In the genomic region with DNA sequence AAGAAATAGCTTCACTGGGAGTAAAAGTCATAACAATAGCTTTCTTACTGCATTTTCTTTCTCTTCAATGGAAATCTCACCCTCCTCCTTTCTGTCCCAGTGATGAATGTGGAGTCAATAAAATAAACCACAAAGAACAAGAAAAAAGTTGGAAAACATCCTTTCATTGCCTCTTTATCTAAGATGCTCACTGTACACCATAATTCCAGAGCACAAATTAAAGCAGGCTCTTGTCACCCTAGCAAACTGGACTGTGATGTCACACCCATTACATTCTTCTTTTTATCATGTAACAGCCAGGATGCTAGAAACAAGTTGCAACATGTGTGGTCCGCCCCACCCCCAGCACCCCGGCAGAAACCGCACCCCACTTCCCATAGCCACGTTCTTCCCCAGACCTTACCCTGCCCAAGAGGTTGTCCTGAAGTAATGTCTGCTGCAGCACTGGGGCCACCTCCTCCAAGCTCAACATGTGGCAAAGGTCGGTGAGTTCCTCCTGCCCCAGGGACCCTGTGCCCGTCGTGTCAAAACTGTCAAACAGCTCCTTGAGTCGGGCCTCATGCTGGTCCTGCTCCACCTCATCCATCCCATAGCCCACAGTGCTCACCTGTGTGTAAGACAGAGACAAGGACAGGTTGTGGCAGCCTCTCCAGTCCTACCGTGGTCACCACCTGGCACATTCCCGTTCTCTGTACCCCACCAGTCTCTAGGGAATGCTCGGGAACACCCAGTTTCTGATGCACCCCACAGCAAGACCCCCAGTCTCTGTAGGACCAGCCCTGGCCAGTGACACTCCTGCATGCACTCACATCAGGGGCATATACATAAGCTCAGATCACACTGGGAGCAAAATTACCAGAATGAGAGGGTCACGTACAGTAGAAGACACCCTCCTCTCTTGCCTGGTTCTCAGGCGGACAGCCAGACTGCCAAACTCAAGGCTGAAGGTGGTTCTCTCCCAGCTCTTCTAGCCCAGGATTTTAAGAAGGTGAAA, we compare ENCODE assay signal across 8 cellular contexts. TPM values are rescaled to one million over a fixed set of nuclear protein-coding genes. Genes with fewer than 3 reads are reported as not detected.
A peak's percentile ranks its signal among the peaks of the same experiment; 100 is the strongest.
DNase-seq lines count a peak whose midpoint lies in the region; ATAC-seq, FAIRE-seq and TF ChIP-seq lines count a peak whose summit lies in the region.

No MANE protein-coding gene starts in this region.

- no peak for TF ChIP-seq POLR2A in right lobe of liver (IDR thresholded peaks at IDR 0.05)
- no peak for TF ChIP-seq POLR2A in HepG2 (IDR thresholded peaks at IDR 0.05; ENCODE audit: insufficient read depth in 1 of 2, low read depth in 2 of 2, low read length in 2 of 2)

- in situ Hi-C loops in HepG2 (cut with HindIII; ENCODE audit: extremely low pct_ligation_motif_present, low pct_unique_long_range_greater_than_20kb) = no loop called here

- peak overlapping the region; percentile 77 for H3K4me3 Mint-ChIP-seq in activated CD4-positive, alpha-beta T cell treated with anti-CD3 and anti-CD28 coated beads, Interleukin-2, amount 10 ng/mL, durations not matched to agents 24 days and 14 days

- peaks cover 65% of the 10 kb centered on the region for H3K4me1 Mint-ChIP-seq in activated CD4-positive, alpha-beta T cell treated with anti-CD3 and anti-CD28 coated beads, Interleukin-2, amount 10 ng/mL, durations not matched to agents 24 days and 14 days

- H3K27me3 ChIP-seq in right lobe of liver (no peaks in the 10 kb centered on the region), HepG2 (ENCODE audit: control insufficient read depth in 1 of 2, insufficient read depth in 2 of 2, low read length in 2 of 2) (no peaks in the 10 kb centered on the region), upper lobe of right lung (no peaks in the 10 kb centered on the region)

- H4K20me1 ChIP-seq in HepG2 (ENCODE audit: insufficient read depth, low read length) = no peaks in the 10 kb centered on the region

- H3K27ac ChIP-seq in right lobe of liver (peak overlapping the region in 1 of 3 donors; percentile 3), HepG2 (ENCODE audit: extremely low read length, insufficient read depth, low read length) (no peak overlapping the region), upper lobe of right lung (no peak overlapping the region)

- no peak for FAIRE-seq in HepG2 (lab: Jason Lieb, UNC)

- no peaks in the 10 kb centered on the region for H3K36me3 ChIP-seq in right lobe of liver
- H3K36me3 ChIP-seq in HepG2 (replicated peaks in 1 of 2; ENCODE audit: control insufficient read depth in 1 of 2, insufficient read depth in 2 of 2, low read length in 2 of 2) = peaks cover 0 to 3% of the 10 kb centered on the region in 2 experiments; a peak in 1 of 5 replicates
- H3K36me3 ChIP-seq in upper lobe of right lung = no peaks in the 10 kb centered on the region

- no peak overlapping the region for H3K9ac ChIP-seq in HepG2 (ENCODE audit: insufficient read depth, low read depth, low read length)

- TF ChIP-seq CTCF in right lobe of liver (IDR thresholded peaks at IDR 0.05) (no peak), HepG2 (CRISPR knock-in tag; IDR thresholded peaks at IDR 0.05) (no peak), fibroblast of villous mesenchyme (IDR thresholded peaks at IDR 0.05; ENCODE audit: insufficient read depth, low read depth, low read length) (no peak), upper lobe of right lung (IDR thresholded peaks at IDR 0.05) (no peak)

- H2AFZ ChIP-seq in HepG2 (ENCODE audit: low read length) = no peak overlapping the region

- WGBS in right lobe of liver (ENCODE audit: insufficient coverage, low coverage, low lambda C conversion rate, missing lambda C conversion rate) = 50% methylated on average over 7 of the region's 13 CpGs
- WGBS in HepG2 (ENCODE audit: low lambda C conversion rate) = 94% methylated on average over 13 of the region's 13 CpGs

- CTCF ChIA-PET in HepG2 (lab: Yijun Ruan, JAX; ENCODE audit: low intra/inter-chr PET ratio, low total read pairs) = no interaction called here

- peaks cover 16% of the 10 kb centered on the region for H3K79me2 ChIP-seq in HepG2 (ENCODE audit: insufficient read depth, low read length)

- DNase-seq in right lobe of liver (peak; percentile 48 to 67 (median 58)), HepG2 (ENCODE audit: low spot score) (no peak), fibroblast of villous mesenchyme (ENCODE audit: low read depth) (peak; percentile 72), upper lobe of right lung (peak; percentile 76), NCI-H1930 (lab: John Stamatoyannopoulos, UW) (no peak), dedifferentiated amniotic fluid mesenchymal stem cell (ENCODE audit: extremely low spot score) (no peak), NCI-H1105 (lab: John Stamatoyannopoulos, UW) (no peak)
- DNase-seq in activated CD4-positive, alpha-beta T cell treated with anti-CD3 and anti-CD28 coated beads, Interleukin-2, amount 10 ng/mL, durations not matched to agents 24 days and 14 days = peak; percentile 90

- no peaks in the 10 kb centered on the region for H3K27me3 Mint-ChIP-seq in activated CD4-positive, alpha-beta T cell treated with anti-CD3 and anti-CD28 coated beads, Interleukin-2, amount 10 ng/mL, durations not matched to agents 24 days and 14 days

- ATAC-seq in right lobe of liver = peak; percentile 36 to 61 (median 54)
- no peak for ATAC-seq in HepG2
- peak; percentile 89 for ATAC-seq in upper lobe of right lung

- no peaks in the 10 kb centered on the region for H3K9me3 ChIP-seq in right lobe of liver
- H3K9me3 ChIP-seq in HepG2 (ENCODE audit: low read length) = no peaks in the 10 kb centered on the region
- no peaks in the 10 kb centered on the region for H3K9me3 ChIP-seq in upper lobe of right lung

- no peak overlapping the region for H3K4me2 ChIP-seq in HepG2 (ENCODE audit: low read depth, low read length)

- POLR2A ChIA-PET in HepG2 (lab: Yijun Ruan, JAX) = no interaction called here

- TF ChIP-seq RAD21 in HepG2 (CRISPR knock-in tag; IDR thresholded peaks at IDR 0.05) = no peak

- intact Hi-C loops in right lobe of liver (cut with DNase I) = no loop called here
- intact Hi-C loops in HepG2 (cut with micrococcal nuclease; ENCODE audit: unreplicated experiment) = no loop called here
- intact Hi-C loops in activated CD4-positive, alpha-beta T cell treated with anti-CD3 and anti-CD28 coated beads, Interleukin-2, amount 10 ng/mL, durations not matched to agents 24 days and 14 days (cut with micrococcal nuclease) = loop anchor here (1.0 to 10.0 kb wide), 5 partner anchors 8 to 1187 kb away; partner anchors contain the start of genes DNAAF2 and NIN
- intact Hi-C loops in upper lobe of right lung (cut with DNase I) = no loop called here

- TF ChIP-seq EP300 in HepG2 (IDR thresholded peaks at IDR 0.05; ENCODE audit: low read depth in 2 of 2, low read length in 2 of 2) (no peak), HepG2 (CRISPR knock-in tag; IDR thresholded peaks at IDR 0.05; ENCODE audit: borderline replicate concordance) (no peak)

- peak overlapping the region; percentile 87 for H3K27ac Mint-ChIP-seq in activated CD4-positive, alpha-beta T cell treated with anti-CD3 and anti-CD28 coated beads, Interleukin-2, amount 10 ng/mL, durations not matched to agents 24 days and 14 days

- H3K4me3 ChIP-seq in right lobe of liver (no peak overlapping the region), HepG2 (replicated peaks in 1 of 3; ENCODE audit: insufficient read depth in 1 of 3, low read depth in 2 of 3, low read length in 3 of 3) (no peak overlapping the region), fibroblast of villous mesenchyme (ENCODE audit: low read depth, low read length) (no peak overlapping the region), upper lobe of right lung (no peak overlapping the region)

- peaks cover 0 to 14% (median 5%) of the 10 kb centered on the region in 4 donors for H3K4me1 ChIP-seq in right lobe of liver
- peaks cover 28% of the 10 kb centered on the region for H3K4me1 ChIP-seq in HepG2 (ENCODE audit: insufficient read depth, low read length)
- peaks cover 22% of the 10 kb centered on the region for H3K4me1 ChIP-seq in upper lobe of right lung

- no peaks in the 10 kb centered on the region for H3K9me3 Mint-ChIP-seq in activated CD4-positive, alpha-beta T cell treated with anti-CD3 and anti-CD28 coated beads, Interleukin-2, amount 10 ng/mL, durations not matched to agents 24 days and 14 days

- no TSS peak for BruUV-seq in HepG2 (replicated peaks; lab: Mats Ljungman, UMichigan)

- H3K36me3 Mint-ChIP-seq in activated CD4-positive, alpha-beta T cell treated with anti-CD3 and anti-CD28 coated beads, Interleukin-2, amount 10 ng/mL, durations not matched to agents 24 days and 14 days (ENCODE audit: low read depth) = peaks cover 29% of the 10 kb centered on the region

RNA-seq across cellular contexts. Expression of gene NIN, which starts 9.2 kb away (rescaled TPM):
- total RNA-seq in right lobe of liver = 10 to 100 TPM in 1 of 6 experiments, 1 to 10 TPM in 5; 6.4 to 10.9 (median 7.5) TPM
- 9.7 and 11.6 TPM in 2 replicates for total RNA-seq in HepG2 (2016; rRNA removed; fragmentation: Illumina TruSeq; extraction: Trizol)
- 2.4 and 2.5 TPM in 2 replicates for total RNA-seq in HepG2 (2016; cell fraction: cytosol; rRNA removed; fragmentation: Illumina TruSeq; extraction: Trizol; ENCODE audit: low read depth)
- 9.5 and 10.5 TPM in 2 replicates for total RNA-seq in HepG2 (2016; cell fraction: insoluble cytoplasmic fraction; rRNA removed; fragmentation: Illumina TruSeq; extraction: Trizol)
- 4.7 and 5.1 TPM in 2 replicates for total RNA-seq in HepG2 (2016; cell fraction: membrane; rRNA removed; fragmentation: Illumina TruSeq; extraction: Trizol)
- 15.1 and 17.0 TPM in 2 replicates for total RNA-seq in HepG2 (2016; cell fraction: nucleus; rRNA removed; fragmentation: Illumina TruSeq; extraction: Trizol)
- polyA plus RNA-seq in HepG2 (2011; rRNA removed) = 2.5 and 2.8 TPM in 2 replicates
- polyA plus RNA-seq in HepG2 (2011; cell fraction: cytosol; rRNA removed) = 1.1 and 2.0 TPM in 2 replicates
- 3.9 and 4.5 TPM in 2 replicates for polyA plus RNA-seq in HepG2 (2011; cell fraction: nucleus; rRNA removed)
- polyA plus RNA-seq in HepG2 (2012) = 3.0 and 5.9 TPM in 2 replicates
- polyA plus RNA-seq in HepG2 (2016; cell fraction: cytosol; fragmentation: Illumina TruSeq; extraction: Trizol; ENCODE audit: low read depth) = 1.0 and 1.5 TPM in 2 replicates
- 5.5 and 6.0 TPM in 2 replicates for polyA plus RNA-seq in HepG2 (2016; cell fraction: insoluble cytoplasmic fraction; fragmentation: Illumina TruSeq; extraction: Trizol; ENCODE audit: low read depth)
- 1.3 and 2.4 TPM in 2 replicates for polyA plus RNA-seq in HepG2 (2016; cell fraction: membrane; fragmentation: Illumina TruSeq; extraction: Trizol; ENCODE audit: low read depth)
- 9.0 and 13.1 TPM in 2 replicates for polyA plus RNA-seq in HepG2 (2016; cell fraction: nucleus; fragmentation: Illumina TruSeq; extraction: Trizol; ENCODE audit: insufficient read depth, low read depth)
- 11.8 and 30.5 TPM in 2 replicates for polyA minus RNA-seq in HepG2 (2011; rRNA and poly(A)+ RNA removed; ENCODE audit: low replicate concordance)
- 6.8 and 8.1 TPM in 2 replicates for polyA minus RNA-seq in HepG2 (2011; cell fraction: cytosol; rRNA and poly(A)+ RNA removed)
- 19.8 and 20.9 TPM in 2 replicates for polyA minus RNA-seq in HepG2 (2011; cell fraction: nucleus; rRNA and poly(A)+ RNA removed)
- total RNA-seq in activated CD4-positive, alpha-beta T cell treated with anti-CD3 and anti-CD28 coated beads, Interleukin-2, amount 10 ng/mL, durations not matched to agents 24 days and 14 days = 40.2 and 43.1 TPM in 2 replicates
- 29.8 and 33.2 TPM in 2 replicates for total RNA-seq in fibroblast of villous mesenchyme
- 37.5 TPM for total RNA-seq in upper lobe of right lung

RNA-seq across cellular contexts. Expression of gene ABHD12B, which starts 50.1 kb away (rescaled TPM):
- total RNA-seq in right lobe of liver (not detected), HepG2 (2016; rRNA removed; fragmentation: Illumina TruSeq; extraction: Trizol) (not detected in 2 replicates), fibroblast of villous mesenchyme (not detected in 2 replicates), upper lobe of right lung (0.43 TPM)
- total RNA-seq in HepG2 (2016; cell fraction: cytosol; rRNA removed; fragmentation: Illumina TruSeq; extraction: Trizol; ENCODE audit: low read depth) = not detected in 2 replicates
- not detected in 2 replicates for total RNA-seq in HepG2 (2016; cell fraction: insoluble cytoplasmic fraction; rRNA removed; fragmentation: Illumina TruSeq; extraction: Trizol)
- not detected in 2 replicates for total RNA-seq in HepG2 (2016; cell fraction: membrane; rRNA removed; fragmentation: Illumina TruSeq; extraction: Trizol)
- not detected in 2 replicates for total RNA-seq in HepG2 (2016; cell fraction: nucleus; rRNA removed; fragmentation: Illumina TruSeq; extraction: Trizol)
- not detected in 2 replicates for polyA plus RNA-seq in HepG2 (2011; rRNA removed)
- polyA plus RNA-seq in HepG2 (2011; cell fraction: cytosol; rRNA removed) = not detected in 2 replicates
- not detected in 2 replicates for polyA plus RNA-seq in HepG2 (2011; cell fraction: nucleus; rRNA removed)
- 0.19 and 0.42 TPM in 2 replicates for polyA plus RNA-seq in HepG2 (2012)
- polyA plus RNA-seq in HepG2 (2016; cell fraction: cytosol; fragmentation: Illumina TruSeq; extraction: Trizol; ENCODE audit: low read depth) = not detected in 2 replicates
- polyA plus RNA-seq in HepG2 (2016; cell fraction: insoluble cytoplasmic fraction; fragmentation: Illumina TruSeq; extraction: Trizol; ENCODE audit: low read depth) = not detected in 2 replicates
- polyA plus RNA-seq in HepG2 (2016; cell fraction: membrane; fragmentation: Illumina TruSeq; extraction: Trizol; ENCODE audit: low read depth) = not detected in 2 replicates
- not detected in 2 replicates for polyA plus RNA-seq in HepG2 (2016; cell fraction: nucleus; fragmentation: Illumina TruSeq; extraction: Trizol; ENCODE audit: insufficient read depth, low read depth)
- polyA minus RNA-seq in HepG2 (2011; rRNA and poly(A)+ RNA removed; ENCODE audit: low replicate concordance) = not detected in 2 replicates
- polyA minus RNA-seq in HepG2 (2011; cell fraction: cytosol; rRNA and poly(A)+ RNA removed) = not detected in 2 replicates
- polyA minus RNA-seq in HepG2 (2011; cell fraction: nucleus; rRNA and poly(A)+ RNA removed) = not detected in 2 replicates
- total RNA-seq in activated CD4-positive, alpha-beta T cell treated with anti-CD3 and anti-CD28 coated beads, Interleukin-2, amount 10 ng/mL, durations not matched to agents 24 days and 14 days = not detected in 2 replicates

Comparison
In these comparisons a context has a peak if more than half of its experiments do, and no peak if none do; other contexts are left out.
1. DNase-seq: peak in right lobe of liver (3 of 3), activated CD4-positive, alpha-beta T cell treated with anti-CD3 and anti-CD28 coated beads, Interleukin-2, amount 10 ng/mL, durations not matched to agents 24 days and 14 days (single experiment), fibroblast of villous mesenchyme (single experiment) and upper lobe of right lung (single experiment); none in HepG2 (single experiment), NCI-H1930 (0 of 2), dedifferentiated amniotic fluid mesenchymal stem cell (single experiment) and NCI-H1105 (single experiment).